In genomic region chr1:7406641-7407546, GRCh38 we compare ENCODE assay signal across 17 cellular contexts.
DNase-seq lines count a peak whose midpoint lies in the region; ATAC-seq, FAIRE-seq and TF ChIP-seq lines count a peak whose summit lies in the region.
"Had no signal": no experiment of that assay in that cellular context is flagged by ENCODE, and none has a peak within 500 bp of the region (broad histone marks: within the 10 kb centered on the region; RNA-seq: fewer than 3 reads in every experiment).

No MANE protein-coding gene starts in this region.

- H3K27me3 ChIP-seq in H9 (ENCODE audit: insufficient read depth, low read length): no peaks in the 10 kb centered on the region
- H3K27me3 ChIP-seq in GM12878 (replicated peaks in 1 of 2; ENCODE audit: control insufficient read depth in 2 of 2, insufficient read depth in 2 of 2, low read length in 1 of 2): no peaks in the 10 kb centered on the region
- H3K27me3 ChIP-seq: BLaER1 treated with 17β-estradiol and CSF1 and Interleukin-3, amounts not matched to agents 10 nM and 100 nM had no signal

- H3K79me2 ChIP-seq in H9 (ENCODE audit: insufficient read depth, low read length): no peaks in the 10 kb centered on the region
- H3K79me2 ChIP-seq in GM12878 (ENCODE audit: control insufficient read depth, insufficient read depth, low read length): peaks cover 2% of the 10 kb centered on the region; the same call in 1 of the 2 replicates

- TF ChIP-seq POLR2A in GM12878 (IDR thresholded peaks at IDR 0.05; ENCODE audit: low read depth, low read length): no peak

- no peak overlapping the region for H2AFZ ChIP-seq in H9 (ENCODE audit: low read length)
- no peak overlapping the region for H2AFZ ChIP-seq in GM12878 (ENCODE audit: control insufficient read depth, low read depth, low read length)

- H3K79me1 ChIP-seq in H9 (ENCODE audit: insufficient read depth, low read depth, low read length, poor library complexity, severe bottlenecking): no peaks in the 10 kb centered on the region

- H4K5ac ChIP-seq in H9 (ENCODE audit: insufficient read length, low read depth, low read length): no peak overlapping the region

- H3K36me3 ChIP-seq in GM12878 (ENCODE audit: control insufficient read depth in 2 of 2, insufficient read depth in 2 of 2, low read length in 1 of 2): no peaks in the 10 kb centered on the region
- H3K36me3 ChIP-seq: BLaER1 treated with 17β-estradiol and CSF1 and Interleukin-3, amounts not matched to agents 10 nM and 100 nM had no signal

- no peak overlapping the region for H3K56ac ChIP-seq in H9 (ENCODE audit: insufficient read length, low read depth, low read length)

- RAD21 ChIA-PET in GM12878 (lab: Charles Lee; ENCODE audit: unreplicated experiment): no interaction called here

- intact Hi-C loops in GM12878 (cut with micrococcal nuclease; ENCODE audit: unreplicated experiment): no loop called here

- no TSS peak for BruUV-seq in GM12878 (replicated peaks; lab: Mats Ljungman, UMichigan)

- ATAC-seq in GM18520 (IDR thresholded peaks at IDR 0.05; ENCODE audit: unreplicated experiment) (peak; percentile 35), GM12878 (peak; percentile 75)
- ATAC-seq: HepG2 had no signal

- no peak overlapping the region for H3K4ac ChIP-seq in H9 (ENCODE audit: low read depth, low read length)

- H3K36me3 Mint-ChIP-seq in H9 (ENCODE audit: insufficient read depth in 1 of 3, low read depth in 3 of 3): no peaks in the 10 kb centered on the region

- DNase-seq in H9: peak; percentile 21
- DNase-seq in GM12878 (ENCODE audit: low read depth, low spot score): peak; percentile 56
- peak; percentile 5 for DNase-seq in stimulated activated CD8-positive, alpha-beta memory T cell treated with anti-CD3 and anti-CD28 coated beads, Interleukin-4, amount 100 ng/mL, for 48 hours
- no peak for DNase-seq in HTR-8/SVneo (ENCODE audit: insufficient read length, low spot score)
- no peak for DNase-seq in germinal center (ENCODE audit: low spot score)
- no peak for DNase-seq in middle frontal gyrus (ENCODE audit: extremely low spot score, low spot score)
- DNase-seq: activated CD4-positive, CD25-positive, alpha-beta regulatory T cell; amygdala; NCI-H1092 treated with DMSO at 0.1 percent for 48 hours; NCI-H446; stimulated activated CD4-positive, alpha-beta T cell treated with anti-CD3 and anti-CD28 coated beads, Interleukin-12 subunit alpha, Interleukin-12 subunit beta, amount 100 ng/mL, for 4 hours; SW 1271 had no signal

- H2AK5ac ChIP-seq in H9 (ENCODE audit: insufficient read length, low read length): no peak overlapping the region

- no peak overlapping the region for H3K9ac ChIP-seq in H9 (ENCODE audit: extremely low read depth, insufficient read length, low read length)
- peak overlapping the region; percentile 43; the same call in 1 of the 2 replicates for H3K9ac ChIP-seq in GM12878 (ENCODE audit: control insufficient read depth, insufficient read depth, low read length)
- H3K9ac ChIP-seq: BLaER1 treated with 17β-estradiol and CSF1 and Interleukin-3, amounts not matched to agents 10 nM and 100 nM had no signal

- POLR2A ChIA-PET in GM12878 (lab: Charles Lee): no interaction called here

- CTCF ChIA-PET in GM12878 (lab: Yijun Ruan, JAX): no interaction called here

- H3K4me2 ChIP-seq in H9 (ENCODE audit: insufficient read depth, insufficient read length, low read length) (no peak overlapping the region), GM12878 (ENCODE audit: control insufficient read depth, insufficient read depth) (peak overlapping the region; percentile 59)
- H3K4me2 ChIP-seq: BLaER1 treated with 17β-estradiol and CSF1 and Interleukin-3, amounts not matched to agents 10 nM and 100 nM had no signal

- no peaks in the 10 kb centered on the region; a peak in 1 of 5 replicates for H3K9me3 Mint-ChIP-seq in H9
- H3K9me3 Mint-ChIP-seq: activated T-helper 1 cell treated with anti-CD3 and anti-CD28 coated beads, Interleukin-12 subunit alpha, Interleukin-12 subunit beta, Interleukin-2, Interleukin-4 antibody, amounts not matched to agents 30 ng/mL and 10 ng/mL and 1 ng/mL, durations not matched to agents 14 hours and 24 hours and 36 hours had no signal

- no peak overlapping the region; a peak in 1 of 5 replicates for H3K4me3 Mint-ChIP-seq in H9
- H3K4me3 Mint-ChIP-seq: activated T-helper 1 cell treated with anti-CD3 and anti-CD28 coated beads, Interleukin-12 subunit alpha, Interleukin-12 subunit beta, Interleukin-2, Interleukin-4 antibody, amounts not matched to agents 30 ng/mL and 10 ng/mL and 1 ng/mL, durations not matched to agents 14 hours and 24 hours and 36 hours had no signal

- H3K27me3 Mint-ChIP-seq in H9 (ENCODE audit: low read depth): peaks cover 2% of the 10 kb centered on the region; the same call in 1 of the 2 replicates

- peaks cover 2% of the 10 kb centered on the region; the same call in 1 of the 2 replicates for H3K4me1 ChIP-seq in H9 (ENCODE audit: insufficient read depth, low read length)
- peaks cover 55% of the 10 kb centered on the region for H3K4me1 ChIP-seq in GM12878 (ENCODE audit: control insufficient read depth, insufficient read depth, low read length)

- H3K9me3 ChIP-seq in H9 (ENCODE audit: control insufficient read depth, low read depth, low read length): no peaks in the 10 kb centered on the region
- no peaks in the 10 kb centered on the region; the same call in 2 of the 3 replicates for H3K9me3 ChIP-seq in GM12878 (replicated peaks; ENCODE audit: control insufficient read depth, insufficient read depth, low read length)
- H3K9me3 ChIP-seq: BLaER1 treated with 17β-estradiol and CSF1 and Interleukin-3, amounts not matched to agents 10 nM and 100 nM had no signal

- H3K27ac ChIP-seq in H9 (ENCODE audit: insufficient read length, low read depth, low read length) (no peak overlapping the region), GM12878 (ENCODE audit: control insufficient read depth, insufficient read depth) (peak overlapping the region; percentile 35)
- H3K27ac ChIP-seq: BLaER1 treated with 17β-estradiol and CSF1 and Interleukin-3, amounts not matched to agents 10 nM and 100 nM had no signal

- H2BK15ac ChIP-seq in H9 (ENCODE audit: low read depth, low read length): no peak overlapping the region

- H3T11ph ChIP-seq in H9 (ENCODE audit: low read length): no peak overlapping the region

- H2BK20ac ChIP-seq in H9 (ENCODE audit: low read depth, low read length, poor library complexity, severe bottlenecking): no peak overlapping the region

- no peak overlapping the region for H4K8ac ChIP-seq in H9 (replicated peaks; ENCODE audit: insufficient read length, low read depth, low read length)

- H3K18ac ChIP-seq in H9 (ENCODE audit: insufficient read length, low read depth, low read length): no peak overlapping the region

- TF ChIP-seq EP300 in GM12878 (IDR thresholded peaks at IDR 0.05; ENCODE audit: borderline replicate concordance in 1 of 2, control insufficient read depth in 1 of 2, low read depth in 2 of 2, low read length in 2 of 2): peak in 1 of 2 experiments; percentile 44; a peak in 1 of 4 replicates

- FAIRE-seq in GM12878 (lab: Jason Lieb, UNC) (no peak), HTR-8/SVneo (lab: Jason Lieb, UNC) (no peak)
- FAIRE-seq: colon, HepG2 had no signal

- TF ChIP-seq CTCF in H9 (conservative IDR thresholded peaks at IDR 0.05) (no peak), GM12878 (IDR thresholded peaks at IDR 0.05 in 2 of 3, conservative IDR thresholded peaks at IDR 0.05 in 1 of 3; ENCODE audit: control insufficient read depth in 2 of 3, extremely low read depth in 1 of 3, insufficient read depth in 1 of 3, low read depth in 3 of 3, low read length in 3 of 3) (no peak)

- no peak for TF ChIP-seq RAD21 in GM12878 (IDR thresholded peaks at IDR 0.05; ENCODE audit: insufficient read depth, low read depth, low read length)

- no CpG with 5 or more reads among the region's 18 CpGs for WGBS in H9 (ENCODE audit: extremely low coverage, insufficient read length, low lambda C conversion rate)
- 60% methylated on average over 18 of the region's 18 CpGs for WGBS in GM12878 (ENCODE audit: insufficient coverage, insufficient replicate concordance, low lambda C conversion rate, missing lambda C conversion rate)

- no peak overlapping the region for H4K91ac ChIP-seq in H9 (ENCODE audit: insufficient read length, low read depth, low read length)

- in situ Hi-C loops in GM12878 (cut with MboI): no loop called here

- no peak overlapping the region for H2BK12ac ChIP-seq in H9 (ENCODE audit: insufficient read length, low read depth, low read length)

- peaks cover 25 to 30% of the 10 kb centered on the region in 2 experiments for H3K4me1 Mint-ChIP-seq in H9

- no peak overlapping the region for H2BK120ac ChIP-seq in H9 (ENCODE audit: low read depth, low read length, poor library complexity, severe bottlenecking)

- no peak overlapping the region for H2BK5ac ChIP-seq in H9 (ENCODE audit: insufficient read length, low read length)

- H3K4me3 ChIP-seq in GM12878: no peak overlapping the region; the same call in 1 of the 2 replicates
- H3K4me3 ChIP-seq: BLaER1 treated with 17β-estradiol and CSF1 and Interleukin-3, amounts not matched to agents 10 nM and 100 nM had no signal

- H3K23me2 ChIP-seq in H9 (ENCODE audit: insufficient read length, low read depth, low read length, poor library complexity, severe bottlenecking): no peaks in the 10 kb centered on the region

- no peak overlapping the region for H3K23ac ChIP-seq in H9 (ENCODE audit: insufficient read length, low read depth, low read length)

- no peak overlapping the region for H3K14ac ChIP-seq in H9 (ENCODE audit: insufficient read depth, low read length)

- no peaks in the 10 kb centered on the region for H4K20me1 ChIP-seq in H9 (ENCODE audit: control insufficient read depth, insufficient read depth, insufficient read length)
- no peaks in the 10 kb centered on the region for H4K20me1 ChIP-seq in GM12878 (ENCODE audit: control insufficient read depth, insufficient read depth)
- H4K20me1 ChIP-seq: BLaER1 treated with 17β-estradiol and CSF1 and Interleukin-3, amounts not matched to agents 10 nM and 100 nM had no signal

- SMC1A ChIA-PET in GM12878 (lab: Charles Lee; ENCODE audit: uncharacterized antibody, unreplicated experiment): no interaction called here

- 0 out of 7 replicates have a peak overlapping the region, but pooled peaks of 1 of the 3 experiments have one; percentile 57 for H3K27ac Mint-ChIP-seq in H9
- H3K27ac Mint-ChIP-seq: activated T-helper 1 cell treated with anti-CD3 and anti-CD28 coated beads, Interleukin-12 subunit alpha, Interleukin-12 subunit beta, Interleukin-2, Interleukin-4 antibody, amounts not matched to agents 30 ng/mL and 10 ng/mL and 1 ng/mL, durations not matched to agents 14 hours and 24 hours and 36 hours had no signal

TF ChIP-seq in GM12878, 131 proteins besides CTCF, POLR2A, EP300 and RAD21 (continues in another document):
- TF ChIP-seq, protein P1, sequence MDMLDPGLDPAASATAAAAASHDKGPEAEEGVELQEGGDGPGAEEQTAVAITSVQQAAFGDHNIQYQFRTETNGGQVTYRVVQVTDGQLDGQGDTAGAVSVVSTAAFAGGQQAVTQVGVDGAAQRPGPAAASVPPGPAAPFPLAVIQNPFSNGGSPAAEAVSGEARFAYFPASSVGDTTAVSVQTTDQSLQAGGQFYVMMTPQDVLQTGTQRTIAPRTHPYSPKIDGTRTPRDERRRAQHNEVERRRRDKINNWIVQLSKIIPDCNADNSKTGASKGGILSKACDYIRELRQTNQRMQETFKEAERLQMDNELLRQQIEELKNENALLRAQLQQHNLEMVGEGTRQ (IDR thresholded peaks at IDR 0.05; ENCODE audit: borderline replicate concordance, low read depth, low read length): no peak
- TF ChIP-seq RUNX3 (IDR thresholded peaks at IDR 0.05; ENCODE audit: low read length): peak; percentile 20; the same call in 1 of the 2 replicates

Comparison
In these comparisons a context has a peak if more than half of its experiments do, and no peak if none do; other contexts are left out.
1. DNase-seq: peak in H9 (single experiment), GM12878 (single experiment) and stimulated activated CD8-positive, alpha-beta memory T cell treated with anti-CD3 and anti-CD28 coated beads, Interleukin-4, amount 100 ng/mL, for 48 hours (single experiment); none in HTR-8/SVneo (single experiment), germinal center (single experiment) and middle frontal gyrus (single experiment).